In the genomic region with DNA sequence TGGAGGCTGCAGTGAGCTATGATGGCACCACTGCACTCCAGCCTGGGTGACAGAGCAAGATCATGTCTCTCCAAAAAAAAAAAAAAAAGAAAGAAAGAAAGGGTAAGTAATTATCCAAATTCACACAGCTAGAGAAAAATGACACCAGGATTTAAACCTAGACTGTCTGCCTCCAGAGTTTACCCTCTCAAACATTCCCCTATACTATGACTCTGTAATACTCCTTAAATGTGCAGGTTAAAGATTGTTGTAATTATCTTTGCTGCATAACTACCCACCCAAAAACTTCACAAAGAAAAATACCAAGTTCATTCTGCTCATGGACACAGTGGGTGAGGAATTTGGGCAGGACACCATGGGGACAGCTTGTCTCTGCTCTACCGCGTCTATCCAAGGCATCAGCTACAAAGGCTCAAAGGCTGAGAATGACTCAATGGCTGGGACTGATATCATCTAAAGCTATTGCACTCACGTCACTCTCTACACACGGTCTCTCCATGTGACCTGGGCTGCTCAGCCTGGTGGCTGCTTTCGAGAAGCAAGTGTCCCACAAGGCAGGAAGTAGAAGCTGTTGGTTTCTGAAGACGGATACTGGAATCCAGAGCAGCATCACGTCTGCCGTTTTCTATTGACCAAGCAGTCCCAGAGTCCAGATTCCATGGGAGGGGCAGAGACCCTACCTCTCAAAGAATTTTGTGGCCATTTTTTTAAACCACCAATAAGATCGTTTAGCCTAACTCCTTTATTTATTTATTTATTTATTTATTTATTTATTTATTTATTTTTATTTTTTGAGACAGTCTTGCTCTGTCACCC, we compare ENCODE assay signal across 1 cellular context.
TF ChIP-seq lines count a peak whose summit lies in the region.

No MANE protein-coding gene starts in this region.

TF ChIP-seq in GM12878, 131 proteins besides CTCF, POLR2A, EP300 and RAD21 (continued from another document):
- TF ChIP-seq, protein P1, sequence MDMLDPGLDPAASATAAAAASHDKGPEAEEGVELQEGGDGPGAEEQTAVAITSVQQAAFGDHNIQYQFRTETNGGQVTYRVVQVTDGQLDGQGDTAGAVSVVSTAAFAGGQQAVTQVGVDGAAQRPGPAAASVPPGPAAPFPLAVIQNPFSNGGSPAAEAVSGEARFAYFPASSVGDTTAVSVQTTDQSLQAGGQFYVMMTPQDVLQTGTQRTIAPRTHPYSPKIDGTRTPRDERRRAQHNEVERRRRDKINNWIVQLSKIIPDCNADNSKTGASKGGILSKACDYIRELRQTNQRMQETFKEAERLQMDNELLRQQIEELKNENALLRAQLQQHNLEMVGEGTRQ (IDR thresholded peaks at IDR 0.05; ENCODE audit: borderline replicate concordance, low read depth, low read length) = peak; percentile 30; the same call in 1 of the 2 replicates
- TF ChIP-seq MYB (IDR thresholded peaks at IDR 0.05; ENCODE audit: borderline replicate concordance, low read depth, low read length) (no peak), IRF4 (IDR thresholded peaks at IDR 0.05; ENCODE audit: low read depth, low read length) (peak; percentile 15; the same call in 1 of the 2 replicates), JUND (IDR thresholded peaks at IDR 0.05; ENCODE audit: low read depth, low read length) (no peak), CREB1 (IDR thresholded peaks at IDR 0.05; ENCODE audit: low read depth) (peak; percentile 72), CREM (IDR thresholded peaks at IDR 0.05; ENCODE audit: low read depth) (peak; percentile 49), PKNOX1 (IDR thresholded peaks at IDR 0.05) (0 out of 2 replicates have a peak, but pooled peaks have one; percentile 33), PAX8 (IDR thresholded peaks at IDR 0.05) (no peak), FOXK2 (IDR thresholded peaks at IDR 0.05) (no peak), CBFB (IDR thresholded peaks at IDR 0.05; ENCODE audit: low read depth) (no peak), POLR2AphosphoS5 (IDR thresholded peaks at IDR 0.05; ENCODE audit: low read length) (no peak), DPF2 (IDR thresholded peaks at IDR 0.05) (no peak), HDGF (IDR thresholded peaks at IDR 0.05) (no peak), SUZ12 (IDR thresholded peaks at IDR 0.05; ENCODE audit: unreplicated experiment) (no peak), ATF7 (IDR thresholded peaks at IDR 0.05; ENCODE audit: low read depth) (peak; percentile 63), JUNB (IDR thresholded peaks at IDR 0.05) (peak; percentile 45), BHLHE40 (IDR thresholded peaks at IDR 0.05; ENCODE audit: borderline replicate concordance in 1 of 2, low read depth in 2 of 2, low read length in 1 of 2) (no peak), SRF (IDR thresholded peaks at IDR 0.05; ENCODE audit: low read depth in 2 of 2, low read length in 2 of 2) (no peak)
- TF ChIP-seq, protein P2, sequence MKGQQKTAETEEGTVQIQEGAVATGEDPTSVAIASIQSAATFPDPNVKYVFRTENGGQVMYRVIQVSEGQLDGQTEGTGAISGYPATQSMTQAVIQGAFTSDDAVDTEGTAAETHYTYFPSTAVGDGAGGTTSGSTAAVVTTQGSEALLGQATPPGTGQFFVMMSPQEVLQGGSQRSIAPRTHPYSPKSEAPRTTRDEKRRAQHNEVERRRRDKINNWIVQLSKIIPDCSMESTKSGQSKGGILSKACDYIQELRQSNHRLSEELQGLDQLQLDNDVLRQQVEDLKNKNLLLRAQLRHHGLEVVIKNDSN (IDR thresholded peaks at IDR 0.05; ENCODE audit: borderline replicate concordance, extremely low read length, insufficient read depth, low read depth, low read length) = peak; percentile 15
- TF ChIP-seq, protein P3, sequence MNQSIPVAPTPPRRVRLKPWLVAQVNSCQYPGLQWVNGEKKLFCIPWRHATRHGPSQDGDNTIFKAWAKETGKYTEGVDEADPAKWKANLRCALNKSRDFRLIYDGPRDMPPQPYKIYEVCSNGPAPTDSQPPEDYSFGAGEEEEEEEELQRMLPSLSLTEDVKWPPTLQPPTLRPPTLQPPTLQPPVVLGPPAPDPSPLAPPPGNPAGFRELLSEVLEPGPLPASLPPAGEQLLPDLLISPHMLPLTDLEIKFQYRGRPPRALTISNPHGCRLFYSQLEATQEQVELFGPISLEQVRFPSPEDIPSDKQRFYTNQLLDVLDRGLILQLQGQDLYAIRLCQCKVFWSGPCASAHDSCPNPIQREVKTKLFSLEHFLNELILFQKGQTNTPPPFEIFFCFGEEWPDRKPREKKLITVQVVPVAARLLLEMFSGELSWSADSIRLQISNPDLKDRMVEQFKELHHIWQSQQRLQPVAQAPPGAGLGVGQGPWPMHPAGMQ (IDR thresholded peaks at IDR 0.05; ENCODE audit: borderline replicate concordance) = no peak
- TF ChIP-seq, protein P4, sequence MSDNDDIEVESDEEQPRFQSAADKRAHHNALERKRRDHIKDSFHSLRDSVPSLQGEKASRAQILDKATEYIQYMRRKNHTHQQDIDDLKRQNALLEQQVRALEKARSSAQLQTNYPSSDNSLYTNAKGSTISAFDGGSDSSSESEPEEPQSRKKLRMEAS (IDR thresholded peaks at IDR 0.05; ENCODE audit: low read depth, low read length) = no peak
